Comparison of ENCODE assay signal across 9 cellular contexts in the genomic region with DNA sequence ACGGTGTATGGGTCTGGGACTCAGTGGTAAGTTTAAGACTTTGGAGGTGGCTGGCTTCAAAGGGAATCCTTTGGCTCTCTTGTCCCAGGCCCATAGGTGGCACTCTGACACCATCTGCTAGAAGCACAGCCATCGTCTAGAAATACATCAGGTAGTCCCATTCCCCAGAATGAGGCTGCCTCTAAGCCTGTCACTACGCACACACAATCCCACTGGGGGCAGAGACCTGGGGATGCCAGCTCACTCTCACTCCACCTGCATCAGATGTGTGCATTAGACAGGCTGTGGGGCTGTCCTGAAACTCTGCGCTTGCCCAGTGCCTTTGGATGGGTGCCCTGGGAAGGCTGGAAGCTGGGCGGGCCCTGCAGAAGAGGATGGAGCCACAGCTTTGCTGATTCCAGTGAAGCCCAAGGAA.
A peak's percentile ranks its signal among the peaks of the same experiment; 100 is the strongest.
DNase-seq lines count a peak whose midpoint lies in the region; ATAC-seq, FAIRE-seq and TF ChIP-seq lines count a peak whose summit lies in the region.
"Had no signal": no experiment of that assay in that cellular context is flagged by ENCODE, and none has a peak within 500 bp of the region (broad histone marks: within the 10 kb centered on the region; RNA-seq: fewer than 3 reads in every experiment).

No MANE protein-coding gene starts in this region.

- H3K9me3 Mint-ChIP-seq in endothelial cell (ENCODE audit: unreplicated experiment) (no peaks in the 10 kb centered on the region), nephron (no peaks in the 10 kb centered on the region)

- H3K36me3 Mint-ChIP-seq in endothelial cell (ENCODE audit: low read depth, unreplicated experiment) (no peaks in the 10 kb centered on the region), nephron (ENCODE audit: low read depth) (peaks cover 22% of the 10 kb centered on the region)

- DNase-seq in C1 segment of cervical spinal cord (lab: John Stamatoyannopoulos, UW) (peak in 9 of 14 donors; percentile 7 to 86 (median 20)), H54 (ENCODE audit: insufficient read length, low spot score) (peak; percentile 24), OCI-M1 (lab: John Stamatoyannopoulos, UW) (peak; percentile 52), endothelial cell (ENCODE audit: low spot score) (peak; percentile 51), ureter (ENCODE audit: low spot score) (no peak)
- DNase-seq in effector CD4-positive, alpha-beta T cell: no peak

- no peak overlapping the region for H3K4me3 Mint-ChIP-seq in endothelial cell (ENCODE audit: unreplicated experiment)
- no peak overlapping the region for H3K4me3 Mint-ChIP-seq in nephron

- no peaks in the 10 kb centered on the region for H3K4me1 Mint-ChIP-seq in endothelial cell (ENCODE audit: unreplicated experiment)
- H3K4me1 Mint-ChIP-seq in nephron: no peaks in the 10 kb centered on the region

- TF ChIP-seq CTCF in endothelial cell (IDR thresholded peaks at IDR 0.05; ENCODE audit: unreplicated experiment) (peak; percentile 15), nephron (IDR thresholded peaks at IDR 0.05; ENCODE audit: unreplicated experiment in 3 of 3) (peak; percentile 54 to 63 (median 56))

- TF ChIP-seq POLR2A in H54 (IDR thresholded peaks at IDR 0.05; ENCODE audit: low read depth, low read length): no peak

- no peak overlapping the region for H3K27ac Mint-ChIP-seq in endothelial cell (ENCODE audit: unreplicated experiment)
- H3K27ac Mint-ChIP-seq in nephron: no peak overlapping the region

- FAIRE-seq in H54 (lab: Jason Lieb, UNC): no peak
- FAIRE-seq: islet of Langerhans had no signal

- no peak for ATAC-seq in HG02970 (IDR thresholded peaks at IDR 0.05; ENCODE audit: low FRiP score, unreplicated experiment)

- H3K27me3 Mint-ChIP-seq in endothelial cell (ENCODE audit: unreplicated experiment) (no peaks in the 10 kb centered on the region), nephron (ENCODE audit: low read depth) (peaks cover 4% of the 10 kb centered on the region)

Comparison
In these comparisons a context has a peak if more than half of its experiments do, and no peak if none do; other contexts are left out.
1. DNase-seq: peak in C1 segment of cervical spinal cord (9 of 14), H54 (single experiment), OCI-M1 (single experiment) and endothelial cell (single experiment); none in ureter (single experiment) and effector CD4-positive, alpha-beta T cell (single experiment).